In genomic region chr11:123681007-123681406, GRCh38 we compare ENCODE assay signal across 1 cellular context.
TF ChIP-seq lines count a peak whose summit lies in the region.

No MANE protein-coding gene starts in this region.

TF ChIP-seq in GM12878, 131 proteins besides CTCF, POLR2A, EP300 and RAD21:
- TF ChIP-seq JUNB (IDR thresholded peaks at IDR 0.05) (0 out of 2 replicates have a peak, but pooled peaks have one; percentile 18), TCF7 (IDR thresholded peaks at IDR 0.05; ENCODE audit: borderline replicate concordance) (no peak), RUNX3 (IDR thresholded peaks at IDR 0.05; ENCODE audit: low read length) (peak; percentile 44; the same call in 1 of the 2 replicates)
